7 cellular contexts compared by ENCODE assay signal in genomic region chr7:135661311-135662122, GRCh38. TPM values are rescaled to one million over a fixed set of nuclear protein-coding genes. Genes with fewer than 3 reads are reported as not detected.
DNase-seq lines count a peak whose midpoint lies in the region; ATAC-seq and TF ChIP-seq lines count a peak whose summit lies in the region.

No MANE protein-coding gene starts in this region.

- no peaks in the 10 kb centered on the region for H3K27me3 Mint-ChIP-seq in activated CD4-positive, alpha-beta memory T cell treated with anti-CD3 and anti-CD28 coated beads for 36 hours

- no peaks in the 10 kb centered on the region for H3K9me3 Mint-ChIP-seq in activated CD4-positive, alpha-beta memory T cell treated with anti-CD3 and anti-CD28 coated beads for 36 hours

- H3K4me1 Mint-ChIP-seq in activated CD4-positive, alpha-beta memory T cell treated with anti-CD3 and anti-CD28 coated beads for 36 hours (ENCODE audit: low read depth), result peaks cover 37% of the 10 kb centered on the region

- H3K27ac ChIP-seq in HL-60 (replicated peaks), result peak overlapping the region; percentile 89
- H3K27ac ChIP-seq in skin epidermis, result peak overlapping the region; percentile 46 to 98 (median 94)

- peaks cover 3% of the 10 kb centered on the region for H3K36me3 Mint-ChIP-seq in activated CD4-positive, alpha-beta memory T cell treated with anti-CD3 and anti-CD28 coated beads for 36 hours

- DNase-seq in HL-60 (ENCODE audit: low read depth in 1 of 2, low spot score in 1 of 2) (peak; percentile 10 to 32), left ventricle myocardium superior (no peak), foreskin melanocyte (no peak), GM19240 (ENCODE audit: insufficient read length, low spot score) (no peak)
- no peak for DNase-seq in activated CD4-positive, alpha-beta memory T cell treated with anti-CD3 and anti-CD28 coated beads for 36 hours

- H3K4me3 ChIP-seq in HL-60 (replicated peaks; ENCODE audit: insufficient read depth, low read length), result peak overlapping the region; percentile 97
- peak overlapping the region; percentile 88 to 99 (median 96) for H3K4me3 ChIP-seq in skin epidermis

- H3K27ac Mint-ChIP-seq in activated CD4-positive, alpha-beta memory T cell treated with anti-CD3 and anti-CD28 coated beads for 36 hours, result peak overlapping the region; percentile 96

- peak; percentile 2 for ATAC-seq in GM18907 (IDR thresholded peaks at IDR 0.05; ENCODE audit: unreplicated experiment)
- peak; percentile 3 for ATAC-seq in left ventricle myocardium superior

- intact Hi-C loops in activated CD4-positive, alpha-beta memory T cell treated with anti-CD3 and anti-CD28 coated beads for 36 hours (cut with micrococcal nuclease), result loop anchor here (1.0 to 10.0 kb wide), 10 partner anchors 104 to 1014 kb away; partner anchors contain the start of genes BPGM, CNOT4, NUP205 and TMEM140
- intact Hi-C loops in left ventricle myocardium superior (cut with micrococcal nuclease), result no loop called here

- peak overlapping the region; percentile 95 for H3K4me3 Mint-ChIP-seq in activated CD4-positive, alpha-beta memory T cell treated with anti-CD3 and anti-CD28 coated beads for 36 hours

- H3K27me3 ChIP-seq in HL-60 (ENCODE audit: insufficient read depth, poor library complexity, severe bottlenecking), result no peaks in the 10 kb centered on the region

- CTCF ChIA-PET in activated CD4-positive, alpha-beta memory T cell treated with anti-CD3 and anti-CD28 coated beads for 36 hours (lab: Charles Lee), result interaction anchor here (0.6 to 7.7 kb wide), 4 partner anchors 11 to 50 kb away, joined by 3 to 40 read pairs (median 10); no protein-coding TSS in a partner anchor

- POLR2A ChIA-PET in activated CD4-positive, alpha-beta memory T cell treated with anti-CD3 and anti-CD28 coated beads for 36 hours (lab: Charles Lee), result interaction anchor here (1.1 to 2.3 kb wide), 4 partner anchors 17 to 371 kb away, joined by 3 to 11 read pairs (median 4); no protein-coding TSS in a partner anchor

- TF ChIP-seq CTCF in HL-60 (IDR thresholded peaks at IDR 0.05; ENCODE audit: insufficient read depth, low read length), result no peak

RNA-seq across cellular contexts. Expression of gene STMP1, which starts 0.8 kb away (rescaled TPM):
- 10 to 100 TPM; 17.3 to 17.8 TPM for total RNA-seq in activated CD4-positive, alpha-beta memory T cell treated with anti-CD3 and anti-CD28 coated beads for 36 hours
- 30.3 TPM for total RNA-seq in left ventricle myocardium superior

Comparison
In these comparisons a context has a peak if more than half of its experiments do, and no peak if none do; other contexts are left out.
1. DNase-seq: peak in HL-60 (2 of 2); none in activated CD4-positive, alpha-beta memory T cell treated with anti-CD3 and anti-CD28 coated beads for 36 hours (single experiment), left ventricle myocardium superior (single experiment), foreskin melanocyte (single experiment) and GM19240 (single experiment).